ENCODE assay signal across 1 cellular context in the genomic region with DNA sequence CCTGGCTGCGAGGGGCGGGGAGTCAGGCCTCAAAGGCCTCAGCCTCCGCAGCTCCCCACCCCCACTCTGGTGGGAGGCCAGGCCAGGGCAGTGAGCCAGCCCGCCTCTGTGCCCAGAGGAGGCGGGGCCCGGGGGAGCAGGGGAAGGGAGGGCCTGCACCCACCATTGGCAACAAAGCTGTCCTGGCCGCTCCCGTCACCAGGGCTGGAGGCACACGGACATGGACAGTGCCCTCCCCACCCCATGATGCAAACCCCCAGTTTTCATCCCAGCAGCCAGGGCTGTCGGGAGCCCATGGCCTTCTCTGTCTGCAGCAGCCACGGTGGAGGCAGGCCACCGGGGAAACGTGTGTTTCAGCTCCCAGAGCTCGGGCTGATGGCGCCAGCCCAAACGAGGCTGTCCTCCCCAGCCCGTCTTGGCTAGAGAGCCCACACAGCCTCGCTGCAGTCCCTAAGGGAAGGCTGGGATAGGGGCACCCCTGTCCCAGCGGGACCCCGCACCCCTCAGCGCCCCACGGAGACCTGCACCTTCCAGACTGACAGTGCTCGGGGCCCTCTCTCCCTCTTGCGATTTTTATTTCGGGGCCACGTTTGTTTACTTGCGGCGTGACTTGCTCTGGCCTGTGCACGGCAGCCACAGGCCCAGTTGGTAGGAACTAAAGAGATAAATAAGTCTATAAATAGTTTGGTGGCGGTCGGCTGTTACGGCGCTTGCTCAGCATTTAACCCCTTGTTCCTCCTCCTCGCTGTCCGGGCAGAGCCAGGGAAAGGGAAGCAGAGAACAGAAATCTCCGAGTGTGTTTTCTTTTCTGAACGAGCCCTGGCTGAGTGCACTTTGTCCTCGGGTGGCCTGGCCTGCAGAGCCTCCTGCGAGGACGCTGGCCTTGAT.
TF ChIP-seq lines count a peak whose summit lies in the region.

No MANE protein-coding gene starts in this region.

TF ChIP-seq in SK-N-SH, 30 proteins besides CTCF, POLR2A, EP300 and RAD21 (continued from another document):
- TF ChIP-seq, protein P1, sequence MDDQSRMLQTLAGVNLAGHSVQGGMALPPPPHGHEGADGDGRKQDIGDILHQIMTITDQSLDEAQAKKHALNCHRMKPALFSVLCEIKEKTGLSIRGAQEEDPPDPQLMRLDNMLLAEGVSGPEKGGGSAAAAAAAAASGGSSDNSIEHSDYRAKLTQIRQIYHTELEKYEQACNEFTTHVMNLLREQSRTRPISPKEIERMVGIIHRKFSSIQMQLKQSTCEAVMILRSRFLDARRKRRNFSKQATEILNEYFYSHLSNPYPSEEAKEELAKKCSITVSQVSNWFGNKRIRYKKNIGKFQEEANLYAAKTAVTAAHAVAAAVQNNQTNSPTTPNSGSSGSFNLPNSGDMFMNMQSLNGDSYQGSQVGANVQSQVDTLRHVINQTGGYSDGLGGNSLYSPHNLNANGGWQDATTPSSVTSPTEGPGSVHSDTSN (IDR thresholded peaks at IDR 0.05) = no peak
- TF ChIP-seq, protein P2, sequence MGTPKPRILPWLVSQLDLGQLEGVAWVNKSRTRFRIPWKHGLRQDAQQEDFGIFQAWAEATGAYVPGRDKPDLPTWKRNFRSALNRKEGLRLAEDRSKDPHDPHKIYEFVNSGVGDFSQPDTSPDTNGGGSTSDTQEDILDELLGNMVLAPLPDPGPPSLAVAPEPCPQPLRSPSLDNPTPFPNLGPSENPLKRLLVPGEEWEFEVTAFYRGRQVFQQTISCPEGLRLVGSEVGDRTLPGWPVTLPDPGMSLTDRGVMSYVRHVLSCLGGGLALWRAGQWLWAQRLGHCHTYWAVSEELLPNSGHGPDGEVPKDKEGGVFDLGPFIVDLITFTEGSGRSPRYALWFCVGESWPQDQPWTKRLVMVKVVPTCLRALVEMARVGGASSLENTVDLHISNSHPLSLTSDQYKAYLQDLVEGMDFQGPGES (IDR thresholded peaks at IDR 0.05; ENCODE audit: low read depth, low read length) = no peak
- TF ChIP-seq RXRA (IDR thresholded peaks at IDR 0.05; ENCODE audit: borderline replicate concordance, low read depth) (no peak), TAF1 (IDR thresholded peaks at IDR 0.05; ENCODE audit: borderline replicate concordance, low read depth, low read length) (no peak), FOXM1 (IDR thresholded peaks at IDR 0.05; ENCODE audit: low read depth) (no peak), SMC3 (IDR thresholded peaks at IDR 0.05; ENCODE audit: low read depth, low read length) (no peak)
- TF ChIP-seq, protein P3, sequence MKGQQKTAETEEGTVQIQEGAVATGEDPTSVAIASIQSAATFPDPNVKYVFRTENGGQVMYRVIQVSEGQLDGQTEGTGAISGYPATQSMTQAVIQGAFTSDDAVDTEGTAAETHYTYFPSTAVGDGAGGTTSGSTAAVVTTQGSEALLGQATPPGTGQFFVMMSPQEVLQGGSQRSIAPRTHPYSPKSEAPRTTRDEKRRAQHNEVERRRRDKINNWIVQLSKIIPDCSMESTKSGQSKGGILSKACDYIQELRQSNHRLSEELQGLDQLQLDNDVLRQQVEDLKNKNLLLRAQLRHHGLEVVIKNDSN (IDR thresholded peaks at IDR 0.05; ENCODE audit: borderline replicate concordance, low read depth) = no peak
